Comparison of ENCODE assay signal across 8 cellular contexts in genomic region chr22:50305658-50306566, GRCh38. TPM values are rescaled to one million over a fixed set of nuclear protein-coding genes. Genes with fewer than 3 reads are reported as not detected.
A peak's percentile ranks its signal among the peaks of the same experiment; 100 is the strongest.
DNase-seq lines count a peak whose midpoint lies in the region; ATAC-seq and TF ChIP-seq lines count a peak whose summit lies in the region.

No MANE protein-coding gene starts in this region.

- peaks cover 19% of the 10 kb centered on the region for H3K79me2 ChIP-seq in parathyroid adenoma

- 0 to 5% (median 4%) methylated on average over 5 to 26 of the region's 26 CpGs for WGBS in adrenal gland, 4 donors

- H3K27me3 ChIP-seq in adrenal gland (no peaks in the 10 kb centered on the region), parathyroid adenoma (ENCODE audit: control insufficient read depth, insufficient read depth, low read length) (no peaks in the 10 kb centered on the region)

- no peak overlapping the region for H3K9ac ChIP-seq in parathyroid adenoma

- peaks cover 69 to 74% of the 10 kb centered on the region in 2 donors for H3K4me1 ChIP-seq in adrenal gland (replicated peaks in 1 of 2)
- peaks cover 23% of the 10 kb centered on the region for H3K4me1 ChIP-seq in parathyroid adenoma

- peak; percentile 30 for ATAC-seq in GM19463 (IDR thresholded peaks at IDR 0.05; ENCODE audit: unreplicated experiment)
- peak; percentile 54 for ATAC-seq in Right ventricle myocardium superior (ENCODE audit: poor library complexity)

- peak; percentile 95 for DNase-seq in CD1c-positive myeloid dendritic cell (ENCODE audit: extremely low spot score)
- DNase-seq in NCI-H345 treated with DMSO at 0.1 percent for 48 hours (lab: John Stamatoyannopoulos, UW; ENCODE audit: unreplicated experiment), result peak; percentile 77
- peak; percentile 91 to 98 (median 97) for DNase-seq in adrenal gland
- DNase-seq in Right ventricle myocardium superior, result peak; percentile 89
- DNase-seq in stimulated activated CD8-positive, alpha-beta memory T cell treated with anti-CD3 and anti-CD28 coated beads, Interleukin-4, amount 100 ng/mL, for 48 hours, result no peak
- DNase-seq in stimulated activated naive CD4-positive, alpha-beta T cell (lab: John Stamatoyannopoulos, UW), result no peak

- no peaks in the 10 kb centered on the region for H3K9me3 ChIP-seq in adrenal gland (replicated peaks in 1 of 3)
- no peaks in the 10 kb centered on the region for H3K9me3 ChIP-seq in parathyroid adenoma (ENCODE audit: control insufficient read depth, low read length)

- peak overlapping the region; percentile 62 to 99 (median 77) for H3K4me3 ChIP-seq in adrenal gland
- peak overlapping the region; percentile 76 for H3K4me3 ChIP-seq in parathyroid adenoma (ENCODE audit: low read depth, low read length)

- TF ChIP-seq CTCF in adrenal gland (IDR thresholded peaks at IDR 0.05) (peak in 2 of 6 experiments; percentile 9 to 11), parathyroid adenoma (IDR thresholded peaks at IDR 0.05) (no peak)

- no peak overlapping the region for H2AFZ ChIP-seq in parathyroid adenoma

- intact Hi-C loops in adrenal gland (cut with DNase I), result no loop called here
- intact Hi-C loops in Right ventricle myocardium superior (cut with DNase I), result no loop called here

- peak in 1 of 2 donors; percentile 74 for TF ChIP-seq POLR2A in adrenal gland (IDR thresholded peaks at IDR 0.05)

- H3K36me3 ChIP-seq in adrenal gland (replicated peaks in 1 of 2), result no peaks in the 10 kb centered on the region
- H3K36me3 ChIP-seq in parathyroid adenoma (ENCODE audit: control insufficient read depth, insufficient read depth, low read length), result no peaks in the 10 kb centered on the region

- H3K27ac ChIP-seq in adrenal gland (peak overlapping the region; percentile 84 to 97 (median 94)), parathyroid adenoma (peak overlapping the region; percentile 95)

- peak overlapping the region; percentile 94 for H3K4me2 ChIP-seq in parathyroid adenoma (ENCODE audit: low read length)

RNA-seq across cellular contexts. Expression of gene PLXNB2, which starts 1.5 kb away (rescaled TPM):
- total RNA-seq in adrenal gland (100 to 1,000 TPM; 118 to 412 (median 329) TPM), Right ventricle myocardium superior (68.3 TPM)
- 100 to 1,000 TPM in 2 of 3 donors, 10 to 100 TPM in 1; 38.1 to 431 (median 268) TPM for polyA plus RNA-seq in adrenal gland

RNA-seq across cellular contexts. Expression of gene DENND6B, which starts 20.9 kb away (rescaled TPM):
- total RNA-seq in adrenal gland (10 to 100 TPM in 2 of 8 donors, 1 to 10 TPM in 6; 4.5 to 16.9 (median 8.9) TPM), Right ventricle myocardium superior (1.1 TPM)
- 10 to 100 TPM in 2 of 3 donors, 1 to 10 TPM in 1; 2.5 to 32.7 (median 21.7) TPM for polyA plus RNA-seq in adrenal gland

RNA-seq across cellular contexts. Expression of gene MAPK11, which starts 35.7 kb away (rescaled TPM):
- total RNA-seq in adrenal gland, result 1 to 10 TPM; 4.7 to 9.3 (median 6.7) TPM
- 10 to 100 TPM in 2 of 3 donors, 1 to 10 TPM in 1; 2.0 to 29.5 (median 25.1) TPM for polyA plus RNA-seq in adrenal gland
- 8.5 TPM for total RNA-seq in Right ventricle myocardium superior

RNA-seq across cellular contexts. Expression of gene PPP6R2, which starts 37.2 kb away (rescaled TPM):
- total RNA-seq in adrenal gland (100 to 1,000 TPM in 1 of 8 donors, 10 to 100 TPM in 7; 48.2 to 104 (median 73.0) TPM), Right ventricle myocardium superior (40.4 TPM)
- polyA plus RNA-seq in adrenal gland, result 100 to 1,000 TPM in 1 of 3 donors, 10 to 100 TPM in 2; 19.6 to 129 (median 84.7) TPM

RNA-seq across cellular contexts. Expression of gene MAPK12, which starts 44.4 kb away (rescaled TPM):
- 1 to 10 TPM; 3.1 to 6.8 (median 5.4) TPM for total RNA-seq in adrenal gland
- polyA plus RNA-seq in adrenal gland, result 10 to 100 TPM in 2 of 3 donors, 1 to 10 TPM in 1; 1.7 to 17.1 (median 13.9) TPM
- 13.2 TPM for total RNA-seq in Right ventricle myocardium superior

Comparison
In these comparisons a context has a peak if more than half of its experiments do, and no peak if none do; other contexts are left out.
1. DNase-seq: peak in CD1c-positive myeloid dendritic cell (single experiment), NCI-H345 treated with DMSO at 0.1 percent for 48 hours (single experiment), adrenal gland (7 of 7) and Right ventricle myocardium superior (single experiment); none in stimulated activated CD8-positive, alpha-beta memory T cell treated with anti-CD3 and anti-CD28 coated beads, Interleukin-4, amount 100 ng/mL, for 48 hours (single experiment) and stimulated activated naive CD4-positive, alpha-beta T cell (0 of 6).